1 cellular context compared by ENCODE assay signal in genomic region chr12:12738152-12738551, GRCh38.
A peak's percentile ranks its signal among the peaks of the same experiment; 100 is the strongest.
TF ChIP-seq lines count a peak whose summit lies in the region.

No MANE protein-coding gene starts in this region.

TF ChIP-seq in H1, 55 proteins besides CTCF, POLR2A, EP300 and RAD21:
- 0 out of 2 replicates have a peak, but pooled peaks have one; percentile 49 for TF ChIP-seq KDM1A (IDR thresholded peaks at IDR 0.05; ENCODE audit: borderline replicate concordance, low read length)
